In genomic region chr7:2241580-2242540, GRCh38 we compare ENCODE assay signal across 8 cellular contexts. TPM values are rescaled to one million over a fixed set of nuclear protein-coding genes. Genes with fewer than 3 reads are reported as not detected.
A peak's percentile ranks its signal among the peaks of the same experiment; 100 is the strongest.
DNase-seq lines count a peak whose midpoint lies in the region; ATAC-seq and TF ChIP-seq lines count a peak whose summit lies in the region.

Gene MRM2, minus strand, starts transcription at chr7:2242205. Its CDS starts 36 bp downstream, at chr7:2242169.
Gene NUDT1, plus strand, starts transcription at chr7:2242226. Its CDS starts 2,349 bp downstream, at chr7:2244575.

- peaks cover 40% of the 10 kb centered on the region for H3K36me3 ChIP-seq in HUES64 (ENCODE audit: insufficient read depth, low read length)

- ATAC-seq in GM21360 (IDR thresholded peaks at IDR 0.05; ENCODE audit: unreplicated experiment) = peak; percentile 48
- ATAC-seq in naive thymus-derived CD8-positive, alpha-beta T cell = peak; percentile 69 to 87
- peak; percentile 76 for ATAC-seq in stimulated activated memory B cell treated with anti-CD40 and anti-IgM and Interleukin-4, amounts not matched to agents 10 μg/mL and 1 μg/mL and 100 μg/mL, for 72 hours

- H3K27ac ChIP-seq in HUES64 (ENCODE audit: low read depth, low read length) = peak within 1 kb of the TSS; percentile 77

- DNase-seq in Caki2 (ENCODE audit: low read depth) = peak; percentile 74
- DNase-seq in RKO (ENCODE audit: low spot score) = peak; percentile 85
- peak; percentile 38 to 63 for DNase-seq in activated T-helper 1 cell treated with anti-CD3 and anti-CD28 coated beads, Interleukin-2, amount 50 U/mL, for 16 hours (ENCODE audit: low read depth in 1 of 2, low spot score in 1 of 2)
- DNase-seq in fibroblast of mammary gland (ENCODE audit: low read depth) = peak; percentile 52
- peak; percentile 19 to 73 (median 58) for DNase-seq in naive thymus-derived CD8-positive, alpha-beta T cell

- H3K27me3 Mint-ChIP-seq in naive thymus-derived CD8-positive, alpha-beta T cell = no peaks in the 10 kb centered on the region
- H3K27me3 Mint-ChIP-seq in stimulated activated memory B cell treated with anti-CD40 and anti-IgM and Interleukin-4, amounts not matched to agents 10 μg/mL and 1 μg/mL and 100 μg/mL, for 72 hours = no peaks in the 10 kb centered on the region

- peak within 1 kb of the TSS; percentile 86 to 97 (median 90) for H3K4me3 Mint-ChIP-seq in naive thymus-derived CD8-positive, alpha-beta T cell
- H3K4me3 Mint-ChIP-seq in stimulated activated memory B cell treated with anti-CD40 and anti-IgM and Interleukin-4, amounts not matched to agents 10 μg/mL and 1 μg/mL and 100 μg/mL, for 72 hours = peak within 1 kb of the TSS; percentile 93

- H3K9me3 Mint-ChIP-seq in naive thymus-derived CD8-positive, alpha-beta T cell = no peaks in the 10 kb centered on the region
- H3K9me3 Mint-ChIP-seq in stimulated activated memory B cell treated with anti-CD40 and anti-IgM and Interleukin-4, amounts not matched to agents 10 μg/mL and 1 μg/mL and 100 μg/mL, for 72 hours = peaks cover 2% of the 10 kb centered on the region

- in situ Hi-C loops in Caki2 (cut with HindIII; ENCODE audit: low pct_unique_long_range_greater_than_20kb, low sequenced_read_pairs) = no loop called here

- H3K4me1 Mint-ChIP-seq in naive thymus-derived CD8-positive, alpha-beta T cell = peaks cover 10 to 63% (median 29%) of the 10 kb centered on the region in 4 donors
- peaks cover 61% of the 10 kb centered on the region for H3K4me1 Mint-ChIP-seq in stimulated activated memory B cell treated with anti-CD40 and anti-IgM and Interleukin-4, amounts not matched to agents 10 μg/mL and 1 μg/mL and 100 μg/mL, for 72 hours

- H3K27ac Mint-ChIP-seq in naive thymus-derived CD8-positive, alpha-beta T cell = peak within 1 kb of the TSS; percentile 84 to 97 (median 92)
- peak within 1 kb of the TSS; percentile 92 for H3K27ac Mint-ChIP-seq in stimulated activated memory B cell treated with anti-CD40 and anti-IgM and Interleukin-4, amounts not matched to agents 10 μg/mL and 1 μg/mL and 100 μg/mL, for 72 hours

- no peaks in the 10 kb centered on the region for H3K27me3 ChIP-seq in HUES64 (ENCODE audit: insufficient read depth, low read length)

- H3K36me3 Mint-ChIP-seq in naive thymus-derived CD8-positive, alpha-beta T cell = peaks cover 0 to 27% (median 0%) of the 10 kb centered on the region in 3 donors
- peaks cover 35% of the 10 kb centered on the region for H3K36me3 Mint-ChIP-seq in stimulated activated memory B cell treated with anti-CD40 and anti-IgM and Interleukin-4, amounts not matched to agents 10 μg/mL and 1 μg/mL and 100 μg/mL, for 72 hours

- no peaks in the 10 kb centered on the region for H3K9me3 ChIP-seq in HUES64 (ENCODE audit: insufficient read depth, low read depth, low read length)

- H3K4me1 ChIP-seq in HUES64 (ENCODE audit: insufficient read depth, low read length) = peaks cover 6% of the 10 kb centered on the region

- TF ChIP-seq CTCF in fibroblast of mammary gland (conservative IDR thresholded peaks at IDR 0.05; ENCODE audit: control insufficient read depth, insufficient read depth, low read depth, low read length) = no peak

- WGBS in HUES64 = under 1% methylated on average over 80 of the region's 81 CpGs

- H3K9ac ChIP-seq in HUES64 (ENCODE audit: low read depth, low read length) = peak within 1 kb of the TSS; percentile 93

- POLR2A ChIA-PET in naive thymus-derived CD8-positive, alpha-beta T cell (lab: Charles Lee) = interaction anchor here (0.6 to 1.9 kb wide), 8 partner anchors 9 to 269 kb away, joined by 3 to 5 read pairs (median 4); partner anchors contain the start of gene MAD1L1

- H3K4me3 ChIP-seq in HUES64 (ENCODE audit: low read length) = peak within 1 kb of the TSS; percentile 96
- H3K4me3 ChIP-seq in fibroblast of mammary gland (ENCODE audit: control insufficient read depth, low read depth, low read length) = peak within 1 kb of the TSS; percentile 81

RNA-seq across cellular contexts. Expression of gene MRM2, which starts in this region (rescaled TPM):
- total RNA-seq in Caki2 (2014; rRNA removed; shearing (Covaris generic); ENCODE audit: low replicate concordance) = 54.2 and 57.1 TPM in 2 replicates
- polyA plus RNA-seq in HUES64 (2013, experiment 1 of 2) = 44.4 TPM
- 39.4 TPM for polyA plus RNA-seq in HUES64 (2013, experiment 2 of 2)
- total RNA-seq in naive thymus-derived CD8-positive, alpha-beta T cell = 10 to 100 TPM; 16.3 to 18.2 TPM
- 10 to 100 TPM; 31.8 to 53.0 (median 42.5) TPM for polyA plus RNA-seq in naive thymus-derived CD8-positive, alpha-beta T cell

RNA-seq across cellular contexts. Expression of gene NUDT1, which starts in this region (rescaled TPM):
- total RNA-seq in Caki2 (2014; rRNA removed; shearing (Covaris generic); ENCODE audit: low replicate concordance) = 64.7 and 89.7 TPM in 2 replicates
- 67.1 TPM for polyA plus RNA-seq in HUES64 (2013, experiment 1 of 2)
- 70.0 TPM for polyA plus RNA-seq in HUES64 (2013, experiment 2 of 2)
- 10 to 100 TPM; 17.1 to 18.5 TPM for total RNA-seq in naive thymus-derived CD8-positive, alpha-beta T cell
- 10 to 100 TPM; 52.0 to 62.3 (median 53.7) TPM for polyA plus RNA-seq in naive thymus-derived CD8-positive, alpha-beta T cell

Comparison
In these comparisons a context has a peak if more than half of its experiments do, and no peak if none do; other contexts are left out.
1. Peak in every context shown above with its lines: DNase-seq, ATAC-seq, H3K4me3 ChIP-seq and H3K27ac ChIP-seq.